Comparison of ENCODE assay signal across 18 cellular contexts in the genomic region with DNA sequence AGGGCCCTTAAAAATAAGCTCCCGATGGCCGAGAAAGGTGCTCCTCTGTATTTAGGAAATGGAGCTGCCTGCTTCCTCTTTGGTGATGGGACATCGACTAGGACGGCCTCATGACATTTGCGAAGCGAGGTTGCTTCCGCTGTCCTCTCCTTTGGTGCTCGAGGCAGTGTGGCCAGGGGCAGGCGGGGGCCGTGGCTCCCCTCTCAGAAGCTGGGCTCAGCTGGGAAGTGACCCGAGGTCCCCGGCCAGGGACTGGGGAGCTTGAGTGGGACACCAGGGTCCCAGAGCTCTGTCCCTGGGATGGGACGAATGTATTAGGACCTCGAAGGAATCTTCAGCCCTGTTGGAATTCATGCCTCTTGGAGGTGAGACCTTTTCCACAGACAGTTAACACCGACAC.
DNase-seq lines count a peak whose midpoint lies in the region; ATAC-seq, FAIRE-seq and TF ChIP-seq lines count a peak whose summit lies in the region.
"Had no signal": no experiment of that assay in that cellular context is flagged by ENCODE, and none has a peak within 500 bp of the region (broad histone marks: within the 10 kb centered on the region; RNA-seq: fewer than 3 reads in every experiment).

No MANE protein-coding gene starts in this region.

- no peaks in the 10 kb centered on the region for H3K27me3 ChIP-seq in H1 (replicated peaks in 1 of 4; ENCODE audit: control insufficient read depth in 3 of 4, extremely low read depth in 1 of 4, insufficient read depth in 3 of 4, low read length in 3 of 4)
- no peaks in the 10 kb centered on the region for H3K27me3 ChIP-seq in osteoblast (ENCODE audit: insufficient read depth, low read length)
- H3K27me3 ChIP-seq: BLaER1 treated with 17β-estradiol and CSF1 and Interleukin-3, amounts not matched to agents 10 nM and 100 nM had no signal

- H2BK20ac ChIP-seq in H1 (ENCODE audit: low read length): no peak overlapping the region

- H3K4me3 ChIP-seq in H1 (ENCODE audit: extremely low read depth in 1 of 4, insufficient read depth in 2 of 4, low read depth in 3 of 4, low read length in 4 of 4): no peak overlapping the region
- no peak overlapping the region for H3K4me3 ChIP-seq in osteoblast (ENCODE audit: insufficient read depth, low read length)
- H3K4me3 ChIP-seq: BLaER1 treated with 17β-estradiol and CSF1 and Interleukin-3, amounts not matched to agents 10 nM and 100 nM had no signal

- TF ChIP-seq POLR2A in H1 (IDR thresholded peaks at IDR 0.05; ENCODE audit: control extremely low read depth in 1 of 2, low read depth in 2 of 2, low read length in 2 of 2): no peak

- no peak for TF ChIP-seq RAD21 in H1 (IDR thresholded peaks at IDR 0.05 in 1 of 2, conservative IDR thresholded peaks at IDR 0.05 in 1 of 2; ENCODE audit: low read depth in 2 of 2, low read length in 2 of 2)

- no peak overlapping the region for H3K56ac ChIP-seq in H1 (replicated peaks; ENCODE audit: insufficient read length, low read depth, low read length)

- no peak overlapping the region for H3K18ac ChIP-seq in H1 (ENCODE audit: extremely low read depth, low read length)

- 80% methylated on average over 13 of the region's 15 CpGs; no CpG with 5 or more reads in 1 of the 2 experiments for WGBS in H1 (ENCODE audit: extremely low coverage in 1 of 2, insufficient coverage in 1 of 2, insufficient read length in 1 of 2, insufficient replicate concordance in 2 of 2, low coverage in 1 of 2, low lambda C conversion rate in 2 of 2, missing lambda C conversion rate in 1 of 2), 2 experiments

- no peak overlapping the region for H2BK5ac ChIP-seq in H1 (ENCODE audit: low read depth, low read length)

- H2AFZ ChIP-seq in H1 (ENCODE audit: low read length): no peak overlapping the region
- no peak overlapping the region for H2AFZ ChIP-seq in osteoblast (ENCODE audit: low read length)

- ATAC-seq in GM18519 (IDR thresholded peaks at IDR 0.05; ENCODE audit: low FRiP score, unreplicated experiment) (no peak), HG03045 (IDR thresholded peaks at IDR 0.05; ENCODE audit: unreplicated experiment) (no peak)
- ATAC-seq: HCT116 had no signal

- peaks cover 6% of the 10 kb centered on the region; the same call in 1 of the 2 replicates for H3K79me1 ChIP-seq in H1 (ENCODE audit: low read depth, low read length)

- H3K23ac ChIP-seq in H1 (ENCODE audit: insufficient read length): no peak overlapping the region

- no peak overlapping the region for H2BK120ac ChIP-seq in H1 (replicated peaks; ENCODE audit: low read depth, low read length)

- CTCF ChIA-PET in H1 (lab: Charles Lee; ENCODE audit: partially characterized antibody): interaction anchor here (0.6 to 2.5 kb wide), 15 partner anchors 9 to 169 kb away, joined by 3 to 9 read pairs (median 3); no protein-coding TSS in a partner anchor

- TF ChIP-seq EP300 in H1 (IDR thresholded peaks at IDR 0.05; ENCODE audit: borderline replicate concordance in 1 of 2, low read depth in 2 of 2, low read length in 2 of 2): no peak

- H3K9ac ChIP-seq in H1 (replicated peaks in 1 of 4; ENCODE audit: extremely low read depth in 1 of 4, low read depth in 3 of 4, low read length in 3 of 4): no peak overlapping the region
- H3K9ac ChIP-seq: BLaER1 treated with 17β-estradiol and CSF1 and Interleukin-3, amounts not matched to agents 10 nM and 100 nM had no signal

- TF ChIP-seq CTCF in VCaP (conservative IDR thresholded peaks at IDR 0.05): no peak
- TF ChIP-seq CTCF in H1 (IDR thresholded peaks at IDR 0.05; ENCODE audit: control extremely low read depth in 1 of 3, insufficient read depth in 1 of 3, low read depth in 1 of 3, low read length in 3 of 3): no peak
- TF ChIP-seq CTCF in osteoblast (IDR thresholded peaks at IDR 0.05; ENCODE audit: extremely low read depth, low read depth, low read length): no peak

- DNase-seq in H1 (ENCODE audit: low read depth in 1 of 2, low spot score in 2 of 2) (no peak), osteoblast (ENCODE audit: insufficient read length, low spot score, missing footprints) (peak; percentile 81), NCI-H146 treated with DMSO at 0.1 percent for 48 hours (lab: John Stamatoyannopoulos, UW; ENCODE audit: unreplicated experiment) (no peak)
- DNase-seq: CD4-positive, alpha-beta T cell; DMS 273 treated with DMSO at 0.1 percent for 48 hours; DMS79 treated with DMSO at 0.1 percent for 48 hours; GF-D8; GOT3; H9 had no signal

- no peak overlapping the region for H2AK5ac ChIP-seq in H1 (ENCODE audit: low read depth, low read length)

- H3K9me3 ChIP-seq in H1 (ENCODE audit: insufficient read depth in 2 of 2, low read depth in 1 of 2, low read length in 1 of 2) (no peaks in the 10 kb centered on the region; a peak in 1 of 4 replicates), osteoblast (ENCODE audit: low read depth, low read length) (no peaks in the 10 kb centered on the region)
- H3K9me3 ChIP-seq: BLaER1 treated with 17β-estradiol and CSF1 and Interleukin-3, amounts not matched to agents 10 nM and 100 nM had no signal

- no peak for FAIRE-seq in H1 (lab: Jason Lieb, UNC)
- FAIRE-seq: A204.1, D721Med, GM12891, GM18507 had no signal

- H3K14ac ChIP-seq in H1 (ENCODE audit: insufficient read length): no peak overlapping the region

- H2BK12ac ChIP-seq in H1 (ENCODE audit: low read depth, low read length): 0 out of 2 replicates have a peak overlapping the region, but pooled peaks have one; percentile 17

- no peak overlapping the region for H4K5ac ChIP-seq in H1 (ENCODE audit: insufficient read length, low read depth, low read length)

- H3K36me3 ChIP-seq in H1 (ENCODE audit: control insufficient read depth in 2 of 4, insufficient read depth in 4 of 4, low read length in 3 of 4) (no peaks in the 10 kb centered on the region; a peak in 1 of 8 replicates), osteoblast (ENCODE audit: insufficient read depth, low read length) (no peaks in the 10 kb centered on the region)
- H3K36me3 ChIP-seq: BLaER1 treated with 17β-estradiol and CSF1 and Interleukin-3, amounts not matched to agents 10 nM and 100 nM had no signal

- POLR2A ChIA-PET in H1 (lab: Charles Lee; ENCODE audit: partially characterized antibody): interaction anchor here (1.0 kb wide), 1 partner anchor 19 kb away, joined by 3 read pairs; no protein-coding TSS in a partner anchor

- H4K8ac ChIP-seq in H1 (ENCODE audit: extremely low read depth, insufficient read depth, low read length): peak overlapping the region; percentile 53; the same call in 1 of the 2 replicates

- H3K79me2 ChIP-seq in H1 (ENCODE audit: control insufficient read depth in 1 of 2, insufficient read depth in 2 of 2, low read length in 2 of 2) (no peaks in the 10 kb centered on the region), osteoblast (ENCODE audit: insufficient read depth, low read length) (no peaks in the 10 kb centered on the region)

- H2BK15ac ChIP-seq in H1 (ENCODE audit: low read length): no peak overlapping the region

- H3K27ac ChIP-seq in VCaP (peak overlapping the region; percentile 76), H1 (ENCODE audit: low read depth, low read length) (no peak overlapping the region), osteoblast (ENCODE audit: low read depth, low read length) (no peak overlapping the region)
- H3K27ac ChIP-seq: BLaER1 treated with 17β-estradiol and CSF1 and Interleukin-3, amounts not matched to agents 10 nM and 100 nM had no signal

- peaks cover 2 to 8% of the 10 kb centered on the region in 2 experiments for H4K20me1 ChIP-seq in H1 (replicated peaks in 1 of 2; ENCODE audit: control insufficient read depth in 1 of 2, insufficient read depth in 2 of 2, low read length in 2 of 2)
- no peaks in the 10 kb centered on the region for H4K20me1 ChIP-seq in osteoblast (ENCODE audit: insufficient read depth, low read length)

- H3K4me2 ChIP-seq in H1 (ENCODE audit: insufficient read depth in 1 of 2, low read depth in 2 of 2, low read length in 2 of 2): no peak overlapping the region
- no peak overlapping the region for H3K4me2 ChIP-seq in osteoblast (ENCODE audit: insufficient read depth, low read length)
- H3K4me2 ChIP-seq: BLaER1 treated with 17β-estradiol and CSF1 and Interleukin-3, amounts not matched to agents 10 nM and 100 nM had no signal

- H3K4me1 ChIP-seq in H1 (replicated peaks in 1 of 4; ENCODE audit: control insufficient read depth in 3 of 4, insufficient read depth in 4 of 4, low read length in 3 of 4) (peaks cover 0 to 25% (median 17%) of the 10 kb centered on the region in 4 experiments; a peak in 6 of 7 replicates), osteoblast (ENCODE audit: insufficient read depth, low read length) (no peaks in the 10 kb centered on the region)

- H4K91ac ChIP-seq in H1 (replicated peaks; ENCODE audit: insufficient read length, low read length): no peak overlapping the region

- H3K4ac ChIP-seq in H1 (replicated peaks; ENCODE audit: insufficient read length, low read depth, low read length): no peak overlapping the region

- no peaks in the 10 kb centered on the region for H3K23me2 ChIP-seq in H1 (ENCODE audit: low read depth, low read length)

TF ChIP-seq in H1, 55 proteins besides CTCF, POLR2A, EP300 and RAD21:
- no peak for TF ChIP-seq CHD2 (IDR thresholded peaks at IDR 0.05; ENCODE audit: low read length)
- TF ChIP-seq CREB1 (IDR thresholded peaks at IDR 0.05): no peak
- TF ChIP-seq FOSL1 (IDR thresholded peaks at IDR 0.05; ENCODE audit: insufficient read depth, low read depth, low read length): no peak
- no peak for TF ChIP-seq RFX5 (IDR thresholded peaks at IDR 0.05; ENCODE audit: borderline replicate concordance, low read depth, low read length)
- no peak for TF ChIP-seq BCL11A (IDR thresholded peaks at IDR 0.05; ENCODE audit: low read depth in 2 of 2, low read length in 2 of 2)
- TF ChIP-seq PHF8 (conservative IDR thresholded peaks at IDR 0.05; ENCODE audit: low read depth, low read length): no peak
- TF ChIP-seq SRF (IDR thresholded peaks at IDR 0.05; ENCODE audit: low read depth, low read length): no peak
- no peak for TF ChIP-seq CEBPB (IDR thresholded peaks at IDR 0.05; ENCODE audit: low read depth, low read length)
- no peak for TF ChIP-seq ATF2 (IDR thresholded peaks at IDR 0.05; ENCODE audit: low read length)
- TF ChIP-seq SIRT6 (IDR thresholded peaks at IDR 0.05; ENCODE audit: low read length): no peak
